In genomic region chr19:47427241-47428176, GRCh38 we compare ENCODE assay signal across 8 cellular contexts. TPM values are rescaled to one million over a fixed set of nuclear protein-coding genes. Genes with fewer than 3 reads are reported as not detected.
DNase-seq lines count a peak whose midpoint lies in the region; ATAC-seq and TF ChIP-seq lines count a peak whose summit lies in the region.

No MANE protein-coding gene starts in this region.

- H3K4me3 ChIP-seq in choroid plexus epithelial cell (ENCODE audit: low read depth, low read length) (peak overlapping the region; percentile 6), left lung (no peak overlapping the region)

- H3K4me1 ChIP-seq in left lung = peaks cover 14 to 27% of the 10 kb centered on the region in 2 donors

- peak; percentile 55 for ATAC-seq in GM21723 (IDR thresholded peaks at IDR 0.05; ENCODE audit: unreplicated experiment)
- peak; percentile 84 for ATAC-seq in left lung
- no peak for ATAC-seq in GM18520 (IDR thresholded peaks at IDR 0.05; ENCODE audit: unreplicated experiment)

- no peaks in the 10 kb centered on the region for H3K9me3 ChIP-seq in left lung

- no peaks in the 10 kb centered on the region for H3K36me3 ChIP-seq in left lung

- TF ChIP-seq CTCF in AG09319 (IDR thresholded peaks at IDR 0.05; ENCODE audit: low read depth, low read length) (peak; percentile 95), choroid plexus epithelial cell (conservative IDR thresholded peaks at IDR 0.05; ENCODE audit: low read depth, low read length) (peak; percentile 90), left lung (IDR thresholded peaks at IDR 0.05) (peak; percentile 88 to 90)

- no peak for DNase-seq in AG09319 (ENCODE audit: extremely low read depth, low read depth)
- peak; percentile 82 for DNase-seq in NCI-H2171 treated with DMSO at 0.1 percent for 48 hours (lab: John Stamatoyannopoulos, UW)
- peak; percentile 52 for DNase-seq in activated CD4-positive, alpha-beta T cell treated with anti-CD3 and anti-CD28 coated beads for 1 hour
- DNase-seq in choroid plexus epithelial cell (ENCODE audit: low read depth) = peak; percentile 62
- DNase-seq in left lung = peak in 1 of 2 donors; percentile 51
- peak; percentile 58 to 74 for DNase-seq in stimulated activated CD4-positive, alpha-beta T cell treated with anti-CD3 and anti-CD28 coated beads, Interleukin-4, amount 100 ng/mL, for 48 hours (ENCODE audit: low read depth in 2 of 2)

- no peak overlapping the region for H3K27ac ChIP-seq in left lung

- H3K27me3 ChIP-seq in left lung = peaks cover 36 to 100% of the 10 kb centered on the region in 2 donors

- intact Hi-C loops in left lung (cut with DNase I) = no loop called here

RNA-seq across cellular contexts. Expression of gene MEIS3, which starts 8.2 kb away (rescaled TPM):
- total RNA-seq in left lung = 10 to 100 TPM in 1 of 2 donors, 1 to 10 TPM in 1; 6.7 to 11.8 TPM

RNA-seq across cellular contexts. Expression of gene SLC8A2, which starts 44.2 kb away (rescaled TPM):
- total RNA-seq in left lung = under 1 TPM in 1 of 2 donors, not detected in 1; 0.06 TPM

RNA-seq across cellular contexts. Expression of gene KPTN, which starts 56.5 kb away (rescaled TPM):
- total RNA-seq in left lung = 10 to 100 TPM; 12.0 to 12.3 TPM
